ENCODE assay signal across 20 cellular contexts in genomic region chr1:87369736-87370135, GRCh38. TPM values are rescaled to one million over a fixed set of nuclear protein-coding genes. Genes with fewer than 3 reads are reported as not detected.
A peak's percentile ranks its signal among the peaks of the same experiment; 100 is the strongest.
DNase-seq lines count a peak whose midpoint lies in the region; ATAC-seq and TF ChIP-seq lines count a peak whose summit lies in the region.
"Had no signal": no experiment of that assay in that cellular context is flagged by ENCODE, and none has a peak within 500 bp of the region (broad histone marks: within the 10 kb centered on the region; RNA-seq: fewer than 3 reads in every experiment).

No MANE protein-coding gene starts in this region.

- no peak overlapping the region for H3K23ac ChIP-seq in neuronal stem cell (ENCODE audit: low read depth, low read length, poor library complexity)

- no peak overlapping the region for H4K8ac ChIP-seq in neuronal stem cell (ENCODE audit: low read depth, low read length)

- no peak overlapping the region for H3K9ac ChIP-seq in neuronal stem cell (ENCODE audit: low read depth, low read length, poor library complexity)

- no peak overlapping the region for H3K4ac ChIP-seq in neuronal stem cell (ENCODE audit: low read length)

- ATAC-seq in Right ventricle myocardium superior (ENCODE audit: poor library complexity) (peak; percentile 76), Right ventricle myocardium inferior (no peak), GM19023 (IDR thresholded peaks at IDR 0.05; ENCODE audit: unreplicated experiment) (no peak)
- ATAC-seq: K562 had no signal

- intact Hi-C loops in Right ventricle myocardium superior (cut with DNase I), result no loop called here
- intact Hi-C loops in Right ventricle myocardium inferior (cut with DNase I), result no loop called here

- H3K27me3 ChIP-seq in neuronal stem cell (ENCODE audit: control insufficient read depth in 3 of 3, insufficient read depth in 3 of 3, low read depth in 1 of 3, low read length in 3 of 3), result no peaks in the 10 kb centered on the region
- H3K27me3 ChIP-seq: BE2C, SJSA1 had no signal

- no peak for TF ChIP-seq CTCF in fibroblast of villous mesenchyme (IDR thresholded peaks at IDR 0.05; ENCODE audit: insufficient read depth, low read depth, low read length)

- H2AFZ ChIP-seq in neuronal stem cell (ENCODE audit: low read length), result no peak overlapping the region

- H2BK12ac ChIP-seq in neuronal stem cell (ENCODE audit: low read length), result no peak overlapping the region

- H3K9me3 ChIP-seq in neuronal stem cell (replicated peaks in 1 of 2; ENCODE audit: control insufficient read depth in 2 of 2, insufficient read depth in 1 of 2, low read depth in 1 of 2, low read length in 2 of 2), result no peaks in the 10 kb centered on the region
- H3K9me3 ChIP-seq: BE2C, SJSA1 had no signal

- H2BK15ac ChIP-seq in neuronal stem cell (ENCODE audit: low read length), result no peak overlapping the region

- H3K4me3 ChIP-seq in fibroblast of villous mesenchyme (ENCODE audit: low read depth, low read length) (no peak overlapping the region), neuronal stem cell (ENCODE audit: low read length in 2 of 2) (no peak overlapping the region)
- H3K4me3 ChIP-seq: K562, SJSA1 had no signal

- H3K18ac ChIP-seq in neuronal stem cell (ENCODE audit: low read length), result no peak overlapping the region

- H3K4me2 ChIP-seq in neuronal stem cell (ENCODE audit: insufficient read depth, low read length, poor library complexity, severe bottlenecking), result no peak overlapping the region

- H4K91ac ChIP-seq in neuronal stem cell (ENCODE audit: low read depth, low read length, poor library complexity), result no peak overlapping the region

- H2BK120ac ChIP-seq in neuronal stem cell (ENCODE audit: low read depth, low read length), result no peak overlapping the region

- H2AK5ac ChIP-seq in neuronal stem cell (ENCODE audit: low read depth, low read length), result no peak overlapping the region

- H3K27ac ChIP-seq in neuronal stem cell (replicated peaks; ENCODE audit: low read length), result peak overlapping the region; percentile 36
- H3K27ac ChIP-seq: 22Rv1, SJSA1 had no signal

- H3K36me3 ChIP-seq in neuronal stem cell (replicated peaks in 1 of 2; ENCODE audit: control insufficient read depth in 2 of 2, insufficient read depth in 2 of 2, low read length in 2 of 2), result no peaks in the 10 kb centered on the region
- H3K36me3 ChIP-seq: BE2C, SJSA1 had no signal

- DNase-seq in Right ventricle myocardium superior (no peak), Right ventricle myocardium inferior (ENCODE audit: missing footprints) (no peak), SK-N-DZ (ENCODE audit: low spot score) (peak; percentile 93), fibroblast of villous mesenchyme (ENCODE audit: low read depth) (peak; percentile 38), neuronal stem cell (ENCODE audit: low spot score) (no peak), GOT3 (lab: John Stamatoyannopoulos, UW) (no peak), HK-2 (ENCODE audit: unreplicated experiment) (no peak)
- DNase-seq: ACHN, BE2C, Kasumi-1, NCI-H1092 treated with DMSO at 0.1 percent for 48 hours, NCI-H1436, NCI-H187, NCI-H2171 treated with DMSO at 0.1 percent for 48 hours, NCI-H345, NCI-H510A treated with DMSO at 0.1 percent for 48 hours had no signal

- no peak overlapping the region for H2BK5ac ChIP-seq in neuronal stem cell (ENCODE audit: low read length)

- H3K14ac ChIP-seq in neuronal stem cell (ENCODE audit: low read length), result no peak overlapping the region

- H3K79me1 ChIP-seq in neuronal stem cell (ENCODE audit: low read depth, low read length), result no peaks in the 10 kb centered on the region

- H3K4me1 ChIP-seq in neuronal stem cell (ENCODE audit: control insufficient read depth in 2 of 2, insufficient read depth in 1 of 2, low read depth in 1 of 2, low read length in 2 of 2), result peaks cover 7 to 11% of the 10 kb centered on the region in 2 donors
- H3K4me1 ChIP-seq: SJSA1 had no signal

RNA-seq across cellular contexts. Expression of gene LMO4, which starts 41.1 kb away (rescaled TPM):
- total RNA-seq in Right ventricle myocardium superior (42.0 TPM), Right ventricle myocardium inferior (44.3 TPM), fibroblast of villous mesenchyme (44.1 and 70.8 TPM in 2 replicates)
- polyA plus RNA-seq in SK-N-DZ (2014; cell fraction: cytosol; rRNA removed), result 85.6 and 102 TPM in 2 replicates
- 61.2 and 68.9 TPM in 2 replicates for polyA plus RNA-seq in SK-N-DZ (2014; cell fraction: nucleus; rRNA removed)
- 111 TPM for polyA plus RNA-seq in neuronal stem cell (2013, experiment 1 of 2)
- 116 TPM for polyA plus RNA-seq in neuronal stem cell (2013, experiment 2 of 2)

Comparison
In these comparisons a context has a peak if more than half of its experiments do, and no peak if none do; other contexts are left out.
1. DNase-seq: peak in SK-N-DZ (single experiment) and fibroblast of villous mesenchyme (single experiment); none in Right ventricle myocardium superior (single experiment), Right ventricle myocardium inferior (single experiment), neuronal stem cell (single experiment), GOT3 (single experiment) and HK-2 (single experiment).